17 cellular contexts compared by ENCODE assay signal in genomic region chr2:179559108-179559806, GRCh38.
"Had no signal": no experiment of that assay in that cellular context is flagged by ENCODE, and none has a peak within 500 bp of the region (broad histone marks: within the 10 kb centered on the region; RNA-seq: fewer than 3 reads in every experiment).

No MANE protein-coding gene starts in this region.

- H3K27ac ChIP-seq: epithelial cell of prostate, esophagus muscularis mucosa, left ventricle myocardium inferior, psoas muscle, sigmoid colon, skin epidermis had no signal

- H3K9me3 ChIP-seq: esophagus muscularis mucosa, left ventricle myocardium inferior, psoas muscle, sigmoid colon had no signal

- H3K4me3 ChIP-seq: esophagus muscularis mucosa, hepatocyte, left ventricle myocardium inferior, psoas muscle, sigmoid colon, skin epidermis had no signal

- H3K27me3 ChIP-seq: esophagus muscularis mucosa, hepatocyte, sigmoid colon had no signal

- FAIRE-seq: urothelium cell line had no signal

- H3K4me1 ChIP-seq: esophagus muscularis mucosa, left ventricle myocardium inferior, psoas muscle, sigmoid colon had no signal

- ATAC-seq: effector memory CD8-positive, alpha-beta T cell; psoas muscle had no signal

- H2AFZ ChIP-seq: hepatocyte had no signal

- H3K36me3 ChIP-seq: esophagus muscularis mucosa, left ventricle myocardium inferior, sigmoid colon had no signal

- DNase-seq: effector memory CD8-positive, alpha-beta T cell; head of caudate nucleus; left ventricle myocardium inferior; mesendoderm; naive B cell; nephron progenitor cell; psoas muscle; retina; sigmoid colon; stimulated activated CD4-positive, alpha-beta T cell treated with anti-CD3 and anti-CD28 coated beads, Interleukin-12 subunit alpha, Interleukin-12 subunit beta, amount 100 ng/mL, for 4 hours; stimulated activated naive CD4-positive, alpha-beta T cell; trophoblast cell had no signal

- H3K79me2 ChIP-seq: hepatocyte had no signal
